Comparison of ENCODE assay signal across 17 cellular contexts in genomic region chr11:82889133-82890001, GRCh38. TPM values are rescaled to one million over a fixed set of nuclear protein-coding genes. Genes with fewer than 3 reads are reported as not detected.
DNase-seq lines count a peak whose midpoint lies in the region; ATAC-seq, FAIRE-seq and TF ChIP-seq lines count a peak whose summit lies in the region.
"Had no signal": no experiment of that assay in that cellular context is flagged by ENCODE, and none has a peak within 500 bp of the region (broad histone marks: within the 10 kb centered on the region; RNA-seq: fewer than 3 reads in every experiment).

No MANE protein-coding gene starts in this region.

- no peaks in the 10 kb centered on the region for H3K27me3 ChIP-seq in right lobe of liver
- no peaks in the 10 kb centered on the region for H3K27me3 ChIP-seq in HepG2 (ENCODE audit: control insufficient read depth in 1 of 2, insufficient read depth in 2 of 2, low read length in 2 of 2)
- H3K27me3 ChIP-seq in left ventricle myocardium inferior (ENCODE audit: low read depth): no peaks in the 10 kb centered on the region
- no peaks in the 10 kb centered on the region for H3K27me3 ChIP-seq in CD4-positive, alpha-beta T cell (ENCODE audit: control insufficient read depth, insufficient read depth, low read length)

- no peak for FAIRE-seq in HepG2 (lab: Jason Lieb, UNC)
- FAIRE-seq: A204.1 had no signal

- H3K4me1 ChIP-seq in right lobe of liver (peaks cover 0 to 4% (median 0%) of the 10 kb centered on the region in 4 donors), HepG2 (ENCODE audit: insufficient read depth, low read length) (peaks cover 5% of the 10 kb centered on the region; the same call in 1 of the 2 replicates), left ventricle myocardium inferior (peaks cover 49% of the 10 kb centered on the region)

- peaks cover 13% of the 10 kb centered on the region for H3K79me2 ChIP-seq in HepG2 (ENCODE audit: insufficient read depth, low read length)

- POLR2A ChIA-PET in HepG2 (lab: Yijun Ruan, JAX): no interaction called here
- POLR2A ChIA-PET in CD4-positive, alpha-beta T cell (lab: Charles Lee): interaction anchor here (1.5 kb wide), 1 partner anchor 11 kb away, joined by 4 read pairs; the partner anchor contains the start of gene PRCP

- TF ChIP-seq EP300 in HepG2 (IDR thresholded peaks at IDR 0.05; ENCODE audit: low read depth in 2 of 2, low read length in 2 of 2): no peak
- no peak for TF ChIP-seq EP300 in HepG2 (CRISPR knock-in tag; IDR thresholded peaks at IDR 0.05; ENCODE audit: borderline replicate concordance)

- H3K9ac ChIP-seq in HepG2 (ENCODE audit: insufficient read depth, low read depth, low read length): no peak overlapping the region
- H3K9ac ChIP-seq: SK-N-SH had no signal

- no peaks in the 10 kb centered on the region for H3K9me3 Mint-ChIP-seq in CD4-positive, alpha-beta T cell
- H3K9me3 Mint-ChIP-seq: activated CD4-positive, alpha-beta T cell treated with anti-CD3 and anti-CD28 coated beads, Interleukin-2, amount 10 ng/mL, durations not matched to agents 24 days and 14 days; activated T-cell treated with anti-CD3 and anti-CD28 coated beads, Interleukin-2, amount 50 U/mL, for 72 hours; brain; type B pancreatic cell had no signal

- in situ Hi-C loops in HepG2 (cut with HindIII; ENCODE audit: extremely low pct_ligation_motif_present, low pct_unique_long_range_greater_than_20kb): no loop called here

- H3K4me3 Mint-ChIP-seq in CD4-positive, alpha-beta T cell: no peak overlapping the region
- H3K4me3 Mint-ChIP-seq: activated CD4-positive, alpha-beta T cell treated with anti-CD3 and anti-CD28 coated beads, Interleukin-2, amount 10 ng/mL, durations not matched to agents 24 days and 14 days; activated T-cell treated with anti-CD3 and anti-CD28 coated beads, Interleukin-2, amount 50 U/mL, for 72 hours; brain had no signal

- TF ChIP-seq POLR2A in right lobe of liver (IDR thresholded peaks at IDR 0.05) (no peak), HepG2 (IDR thresholded peaks at IDR 0.05; ENCODE audit: insufficient read depth in 1 of 2, low read depth in 2 of 2, low read length in 2 of 2) (no peak)

- WGBS in right lobe of liver (ENCODE audit: insufficient coverage, low coverage, low lambda C conversion rate, missing lambda C conversion rate): 58% methylated on average over 6 of the region's 6 CpGs
- WGBS in HepG2 (ENCODE audit: low lambda C conversion rate): 90% methylated on average over 6 of the region's 6 CpGs

- CTCF ChIA-PET in HepG2 (lab: Yijun Ruan, JAX; ENCODE audit: low intra/inter-chr PET ratio, low total read pairs): no interaction called here
- CTCF ChIA-PET in CD4-positive, alpha-beta T cell (lab: Charles Lee): no interaction called here

- H3K4me2 ChIP-seq in HepG2 (ENCODE audit: low read depth, low read length): no peak overlapping the region
- H3K4me2 ChIP-seq: SK-N-SH had no signal

- BruUV-seq in HepG2 (replicated peaks; lab: Mats Ljungman, UMichigan): no TSS peak

- TF ChIP-seq RAD21 in HepG2 (CRISPR knock-in tag; IDR thresholded peaks at IDR 0.05): no peak

- no peak for DNase-seq in right lobe of liver
- DNase-seq in HepG2 (ENCODE audit: low spot score): no peak
- peak; percentile 85 for DNase-seq in SKM-1 treated with dmso at 0.1 percent for 144 hours (lab: John Stamatoyannopoulos, UW; ENCODE audit: unreplicated experiment)
- no peak for DNase-seq in left ventricle myocardium inferior
- no peak for DNase-seq in CD4-positive, alpha-beta T cell
- DNase-seq in dedifferentiated amniotic fluid mesenchymal stem cell (ENCODE audit: extremely low spot score): no peak
- DNase-seq in superior temporal gyrus (ENCODE audit: extremely low spot score): no peak
- DNase-seq in omental fat pad (ENCODE audit: low spot score): no peak
- DNase-seq: activated CD4-positive, alpha-beta T cell treated with anti-CD3 and anti-CD28 coated beads, Interleukin-2, amount 10 ng/mL, durations not matched to agents 24 days and 14 days; activated T-cell treated with anti-CD3 and anti-CD28 coated beads, Interleukin-2, amount 50 U/mL, for 72 hours; left colon; NCI-H1417 treated with DMSO at 0.1 percent for 48 hours; NCI-H748 treated with DMSO at 0.1 percent for 48 hours; SK-N-SH had no signal

- H3K4me1 Mint-ChIP-seq in CD4-positive, alpha-beta T cell (ENCODE audit: low read depth): peaks cover 10% of the 10 kb centered on the region
- H3K4me1 Mint-ChIP-seq: activated CD4-positive, alpha-beta T cell treated with anti-CD3 and anti-CD28 coated beads, Interleukin-2, amount 10 ng/mL, durations not matched to agents 24 days and 14 days; brain had no signal

- no peaks in the 10 kb centered on the region for H3K36me3 ChIP-seq in right lobe of liver
- no peaks in the 10 kb centered on the region for H3K36me3 ChIP-seq in HepG2 (replicated peaks in 1 of 2; ENCODE audit: control insufficient read depth in 1 of 2, insufficient read depth in 2 of 2, low read length in 2 of 2)
- H3K36me3 ChIP-seq in left ventricle myocardium inferior: no peaks in the 10 kb centered on the region

- ATAC-seq in right lobe of liver: peak; percentile 63 to 72 (median 64)
- ATAC-seq in HepG2: no peak
- ATAC-seq in CD4-positive, alpha-beta T cell (ENCODE audit: poor library complexity): no peak
- ATAC-seq in omental fat pad (ENCODE audit: low FRiP score): no peak
- ATAC-seq: activated T-cell treated with anti-CD3 and anti-CD28 coated beads, Interleukin-2, amount 50 U/mL, for 72 hours; left colon had no signal

- TF ChIP-seq CTCF in right lobe of liver (IDR thresholded peaks at IDR 0.05): no peak
- no peak for TF ChIP-seq CTCF in HepG2 (CRISPR knock-in tag; IDR thresholded peaks at IDR 0.05)
- no peak for TF ChIP-seq CTCF in left ventricle myocardium inferior (IDR thresholded peaks at IDR 0.05; ENCODE audit: borderline replicate concordance)
- TF ChIP-seq CTCF in CD4-positive, alpha-beta T cell (IDR thresholded peaks at IDR 0.05): no peak
- TF ChIP-seq CTCF in omental fat pad (IDR thresholded peaks at IDR 0.05): no peak

- H3K27me3 Mint-ChIP-seq in CD4-positive, alpha-beta T cell: no peaks in the 10 kb centered on the region
- H3K27me3 Mint-ChIP-seq: activated CD4-positive, alpha-beta T cell treated with anti-CD3 and anti-CD28 coated beads, Interleukin-2, amount 10 ng/mL, durations not matched to agents 24 days and 14 days; brain; type B pancreatic cell had no signal

- H2AFZ ChIP-seq in HepG2 (ENCODE audit: low read length): no peak overlapping the region

- H3K27ac ChIP-seq in right lobe of liver (peak overlapping the region in 1 of 3 donors; percentile 16), HepG2 (ENCODE audit: extremely low read length, insufficient read depth, low read length) (no peak overlapping the region), left ventricle myocardium inferior (replicated peaks) (peak overlapping the region; percentile 42)
- H3K27ac ChIP-seq in CD4-positive, alpha-beta T cell (ENCODE audit: low read depth, low read length): no peak overlapping the region

- H3K4me3 ChIP-seq in right lobe of liver (peak overlapping the region in 1 of 3 donors; percentile 11), HepG2 (replicated peaks in 1 of 3; ENCODE audit: insufficient read depth in 1 of 3, low read depth in 2 of 3, low read length in 3 of 3) (no peak overlapping the region), left ventricle myocardium inferior (peak overlapping the region; percentile 37)

- H3K36me3 Mint-ChIP-seq in CD4-positive, alpha-beta T cell (ENCODE audit: low read depth): peaks cover 4% of the 10 kb centered on the region
- H3K36me3 Mint-ChIP-seq: brain had no signal

- H3K9me3 ChIP-seq in right lobe of liver (no peaks in the 10 kb centered on the region), HepG2 (ENCODE audit: low read length) (no peaks in the 10 kb centered on the region), left ventricle myocardium inferior (replicated peaks) (no peaks in the 10 kb centered on the region)
- H3K9me3 ChIP-seq in CD4-positive, alpha-beta T cell (ENCODE audit: control insufficient read depth, low read length): no peaks in the 10 kb centered on the region
- H3K9me3 ChIP-seq: SK-N-SH had no signal

- intact Hi-C loops in right lobe of liver (cut with DNase I): no loop called here
- intact Hi-C loops in HepG2 (cut with micrococcal nuclease; ENCODE audit: unreplicated experiment): no loop called here
- intact Hi-C loops in left ventricle myocardium inferior (cut with micrococcal nuclease): no loop called here
- intact Hi-C loops in CD4-positive, alpha-beta T cell (cut with DNase I, micrococcal nuclease): no loop called here

- H4K20me1 ChIP-seq in HepG2 (ENCODE audit: insufficient read depth, low read length): no peaks in the 10 kb centered on the region

- H3K27ac Mint-ChIP-seq in CD4-positive, alpha-beta T cell: no peak overlapping the region
- H3K27ac Mint-ChIP-seq: activated CD4-positive, alpha-beta T cell treated with anti-CD3 and anti-CD28 coated beads, Interleukin-2, amount 10 ng/mL, durations not matched to agents 24 days and 14 days; activated T-cell treated with anti-CD3 and anti-CD28 coated beads, Interleukin-2, amount 50 U/mL, for 72 hours; brain had no signal

RNA-seq across cellular contexts. Expression of gene PRCP, which starts 10.9 kb away (rescaled TPM):
- total RNA-seq in right lobe of liver (10 to 100 TPM; 35.4 to 84.9 (median 49.4) TPM), HepG2 (2016; rRNA removed; fragmentation: Illumina TruSeq; extraction: Trizol) (49.9 and 84.2 TPM in 2 replicates), left ventricle myocardium inferior (40.2 TPM), omental fat pad (10 to 100 TPM; 59.6 to 82.4 (median 68.8) TPM)
- total RNA-seq in HepG2 (2016; cell fraction: cytosol; rRNA removed; fragmentation: Illumina TruSeq; extraction: Trizol; ENCODE audit: low read depth): 12.9 and 14.2 TPM in 2 replicates
- 49.2 and 86.3 TPM in 2 replicates for total RNA-seq in HepG2 (2016; cell fraction: insoluble cytoplasmic fraction; rRNA removed; fragmentation: Illumina TruSeq; extraction: Trizol)
- 29.1 and 33.4 TPM in 2 replicates for total RNA-seq in HepG2 (2016; cell fraction: membrane; rRNA removed; fragmentation: Illumina TruSeq; extraction: Trizol)
- total RNA-seq in HepG2 (2016; cell fraction: nucleus; rRNA removed; fragmentation: Illumina TruSeq; extraction: Trizol): 75.4 and 86.0 TPM in 2 replicates
- polyA plus RNA-seq in HepG2 (2011; rRNA removed): 79.7 and 105 TPM in 2 replicates
- polyA plus RNA-seq in HepG2 (2011; cell fraction: cytosol; rRNA removed): 63.3 and 100 TPM in 2 replicates
- 24.2 and 26.5 TPM in 2 replicates for polyA plus RNA-seq in HepG2 (2011; cell fraction: nucleus; rRNA removed)
- 56.3 and 103 TPM in 2 replicates for polyA plus RNA-seq in HepG2 (2012)
- 12.6 and 13.4 TPM in 2 replicates for polyA plus RNA-seq in HepG2 (2016; cell fraction: cytosol; fragmentation: Illumina TruSeq; extraction: Trizol; ENCODE audit: low read depth)
- 48.2 and 49.2 TPM in 2 replicates for polyA plus RNA-seq in HepG2 (2016; cell fraction: insoluble cytoplasmic fraction; fragmentation: Illumina TruSeq; extraction: Trizol; ENCODE audit: low read depth)
- 27.2 and 33.0 TPM in 2 replicates for polyA plus RNA-seq in HepG2 (2016; cell fraction: membrane; fragmentation: Illumina TruSeq; extraction: Trizol; ENCODE audit: low read depth)
- polyA plus RNA-seq in HepG2 (2016; cell fraction: nucleus; fragmentation: Illumina TruSeq; extraction: Trizol; ENCODE audit: insufficient read depth, low read depth): 84.6 and 95.4 TPM in 2 replicates
- 22.7 and 35.1 TPM in 2 replicates for polyA minus RNA-seq in HepG2 (2011; rRNA and poly(A)+ RNA removed; ENCODE audit: low replicate concordance)
- polyA minus RNA-seq in HepG2 (2011; cell fraction: cytosol; rRNA and poly(A)+ RNA removed): 55.6 and 56.6 TPM in 2 replicates
- polyA minus RNA-seq in HepG2 (2011; cell fraction: nucleus; rRNA and poly(A)+ RNA removed): 29.0 and 33.7 TPM in 2 replicates
- total RNA-seq in CD4-positive, alpha-beta T cell: 10 to 100 TPM; 13.7 to 16.0 TPM

RNA-seq across cellular contexts. Expression of gene DDIAS, which starts 12.2 kb away (rescaled TPM):
- total RNA-seq in right lobe of liver (1 to 10 TPM in 3 of 6 experiments, under 1 TPM in 3; 0.83 to 3.1 (median 1.2) TPM), HepG2 (2016; rRNA removed; fragmentation: Illumina TruSeq; extraction: Trizol) (13.0 and 23.5 TPM in 2 replicates), left ventricle myocardium inferior (0.58 TPM), omental fat pad (1 to 10 TPM in 1 of 4 donors, under 1 TPM in 3; 0.13 to 4.1 (median 0.87) TPM)
- 4.5 and 6.3 TPM in 2 replicates for total RNA-seq in HepG2 (2016; cell fraction: cytosol; rRNA removed; fragmentation: Illumina TruSeq; extraction: Trizol; ENCODE audit: low read depth)
- 12.6 and 21.3 TPM in 2 replicates for total RNA-seq in HepG2 (2016; cell fraction: insoluble cytoplasmic fraction; rRNA removed; fragmentation: Illumina TruSeq; extraction: Trizol)
- total RNA-seq in HepG2 (2016; cell fraction: membrane; rRNA removed; fragmentation: Illumina TruSeq; extraction: Trizol): 9.5 and 11.4 TPM in 2 replicates
- total RNA-seq in HepG2 (2016; cell fraction: nucleus; rRNA removed; fragmentation: Illumina TruSeq; extraction: Trizol): 9.5 and 11.1 TPM in 2 replicates
- 2.2 and 3.5 TPM in 2 replicates for polyA plus RNA-seq in HepG2 (2011; rRNA removed)
- polyA plus RNA-seq in HepG2 (2011; cell fraction: cytosol; rRNA removed): 1.6 and 2.0 TPM in 2 replicates
- polyA plus RNA-seq in HepG2 (2011; cell fraction: nucleus; rRNA removed): 1.0 and 1.6 TPM in 2 replicates
- polyA plus RNA-seq in HepG2 (2012): 1.7 and 5.3 TPM in 2 replicates
- polyA plus RNA-seq in HepG2 (2016; cell fraction: cytosol; fragmentation: Illumina TruSeq; extraction: Trizol; ENCODE audit: low read depth): 0.66 and 0.94 TPM in 2 replicates
- polyA plus RNA-seq in HepG2 (2016; cell fraction: insoluble cytoplasmic fraction; fragmentation: Illumina TruSeq; extraction: Trizol; ENCODE audit: low read depth): 13.7 and 16.2 TPM in 2 replicates
- polyA plus RNA-seq in HepG2 (2016; cell fraction: membrane; fragmentation: Illumina TruSeq; extraction: Trizol; ENCODE audit: low read depth): 2.6 and 3.1 TPM in 2 replicates
- 11.7 and 12.4 TPM in 2 replicates for polyA plus RNA-seq in HepG2 (2016; cell fraction: nucleus; fragmentation: Illumina TruSeq; extraction: Trizol; ENCODE audit: insufficient read depth, low read depth)
- 10.5 and 39.5 TPM in 2 replicates for polyA minus RNA-seq in HepG2 (2011; rRNA and poly(A)+ RNA removed; ENCODE audit: low replicate concordance)
- 1.9 and 3.3 TPM in 2 replicates for polyA minus RNA-seq in HepG2 (2011; cell fraction: cytosol; rRNA and poly(A)+ RNA removed)
- polyA minus RNA-seq in HepG2 (2011; cell fraction: nucleus; rRNA and poly(A)+ RNA removed): 2.1 and 3.9 TPM in 2 replicates
- total RNA-seq in CD4-positive, alpha-beta T cell: under 1 TPM; 0.59 to 0.85 TPM

Comparison
In these comparisons a context has a peak if more than half of its experiments do, and no peak if none do; other contexts are left out.
1. ATAC-seq: peak in right lobe of liver (4 of 4); none in HepG2 (single experiment), CD4-positive, alpha-beta T cell (single experiment) and omental fat pad (single experiment).